Comparison of ENCODE assay signal across 31 cellular contexts in genomic region chr19:44180968-44181367, GRCh38. TPM values are rescaled to one million over a fixed set of nuclear protein-coding genes. Genes with fewer than 3 reads are reported as not detected.
DNase-seq lines count a peak whose midpoint lies in the region; ATAC-seq, FAIRE-seq and TF ChIP-seq lines count a peak whose summit lies in the region.
"Had no signal": no experiment of that assay in that cellular context is flagged by ENCODE, and none has a peak within 500 bp of the region (broad histone marks: within the 10 kb centered on the region; RNA-seq: fewer than 3 reads in every experiment).

No MANE protein-coding gene starts in this region.

- no peak for DNase-seq in HepG2 (ENCODE audit: low spot score)
- DNase-seq: 8988T; ACHN; AML-193; BE2C; C1 segment of cervical spinal cord; Caco-2; Calu3; CD4-positive, alpha-beta memory T cell; CD4-positive, alpha-beta T cell; CD4-positive, CD25-positive, alpha-beta regulatory T cell; CD8-positive, alpha-beta memory T cell; CD8-positive, alpha-beta T cell; COR-L47; DMS 273 treated with DMSO at 0.1 percent for 48 hours; DMS153; DMS53; DMS79; DMS79 treated with DMSO at 0.1 percent for 48 hours; DND-41; EL had no signal

- FAIRE-seq in HepG2 (lab: Jason Lieb, UNC): no peak
- FAIRE-seq: A204.1, D721Med had no signal

- no peak overlapping the region for H3K27ac ChIP-seq in liver (ENCODE audit: low read depth in 1 of 2, low read length in 2 of 2)
- no peak overlapping the region for H3K27ac ChIP-seq in HepG2 (ENCODE audit: extremely low read length, insufficient read depth, low read length)
- H3K27ac ChIP-seq in HEK293 (ENCODE audit: extremely low read depth, low read depth, low read length): no peak overlapping the region
- H3K27ac ChIP-seq: 22Rv1; A549; BLaER1; BLaER1 treated with 17β-estradiol and CSF1 and Interleukin-3, amounts not matched to agents 10 nM and 100 nM; C4-2B had no signal

- ATAC-seq in HepG2 (no peak), GM19395 (IDR thresholded peaks at IDR 0.05; ENCODE audit: unreplicated experiment) (no peak)
- ATAC-seq: A549; CD8-positive, alpha-beta T cell had no signal

- TF ChIP-seq EP300 in HepG2 (IDR thresholded peaks at IDR 0.05; ENCODE audit: low read depth in 2 of 2, low read length in 2 of 2): no peak
- TF ChIP-seq EP300 in HepG2 (CRISPR knock-in tag; IDR thresholded peaks at IDR 0.05; ENCODE audit: borderline replicate concordance): no peak

- H3K4me1 ChIP-seq in liver (ENCODE audit: control insufficient read depth in 4 of 4, insufficient read depth in 4 of 4, low read length in 3 of 4) (no peaks in the 10 kb centered on the region), HepG2 (ENCODE audit: insufficient read depth, low read length) (no peaks in the 10 kb centered on the region), HEK293 (ENCODE audit: control insufficient read depth, insufficient read depth, low read length) (peaks cover 7% of the 10 kb centered on the region; the same call in 1 of the 2 replicates)
- H3K4me1 ChIP-seq: A549; BE2C; BLaER1; BLaER1 treated with 17β-estradiol and CSF1 and Interleukin-3, amounts not matched to agents 10 nM and 100 nM; Caco-2 had no signal

- H3K27me3 ChIP-seq in liver (ENCODE audit: control insufficient read depth in 4 of 4, insufficient read depth in 4 of 4, low read length in 3 of 4) (no peaks in the 10 kb centered on the region), HepG2 (ENCODE audit: control insufficient read depth in 1 of 2, insufficient read depth in 2 of 2, low read length in 2 of 2) (no peaks in the 10 kb centered on the region)
- H3K27me3 ChIP-seq: BE2C; BLaER1; BLaER1 treated with 17β-estradiol and CSF1 and Interleukin-3, amounts not matched to agents 10 nM and 100 nM had no signal

- H3K4me3 ChIP-seq in liver (ENCODE audit: low read depth in 1 of 3, low read length in 3 of 3) (peak overlapping the region in 2 of 3 donors; percentile 29 to 31), HepG2 (replicated peaks in 1 of 3; ENCODE audit: insufficient read depth in 1 of 3, low read depth in 2 of 3, low read length in 3 of 3) (no peak overlapping the region), HEK293 (ENCODE audit: low read depth, low read length) (no peak overlapping the region)
- H3K4me3 ChIP-seq: A549; BLaER1; BLaER1 treated with 17β-estradiol and CSF1 and Interleukin-3, amounts not matched to agents 10 nM and 100 nM had no signal

- no peak for TF ChIP-seq POLR2A in HepG2 (IDR thresholded peaks at IDR 0.05; ENCODE audit: insufficient read depth in 1 of 2, low read depth in 2 of 2, low read length in 2 of 2)

- in situ Hi-C loops in HepG2 (cut with HindIII; ENCODE audit: extremely low pct_ligation_motif_present, low pct_unique_long_range_greater_than_20kb): no loop called here

- no peak overlapping the region for H3K4me2 ChIP-seq in HepG2 (ENCODE audit: low read depth, low read length)
- H3K4me2 ChIP-seq: A549; BLaER1; BLaER1 treated with 17β-estradiol and CSF1 and Interleukin-3, amounts not matched to agents 10 nM and 100 nM had no signal

- TF ChIP-seq RAD21 in liver (IDR thresholded peaks at IDR 0.05): no peak
- TF ChIP-seq RAD21 in HepG2 (CRISPR knock-in tag; IDR thresholded peaks at IDR 0.05): no peak

- BruUV-seq in HepG2 (replicated peaks; lab: Mats Ljungman, UMichigan): no TSS peak

- TF ChIP-seq CTCF in liver (IDR thresholded peaks at IDR 0.05; ENCODE audit: low read depth, low read length, missing input control) (no peak), HepG2 (CRISPR knock-in tag; IDR thresholded peaks at IDR 0.05) (no peak), HEK293 (tag by site-specific recombination; IDR thresholded peaks at IDR 0.05) (no peak)

- intact Hi-C loops in HepG2 (cut with micrococcal nuclease; ENCODE audit: unreplicated experiment): no loop called here

- H3K9me3 ChIP-seq in liver (ENCODE audit: control insufficient read depth in 4 of 4, low read length in 3 of 4) (peaks cover 42 to 81% (median 68%) of the 10 kb centered on the region in 4 donors), HepG2 (ENCODE audit: low read length) (peaks cover 27% of the 10 kb centered on the region; the same call in 1 of the 2 replicates), HEK293 (ENCODE audit: control insufficient read depth, insufficient read depth, low read depth, low read length) (peaks cover 72% of the 10 kb centered on the region)
- H3K9me3 ChIP-seq: BE2C had no signal

- H3K9ac ChIP-seq in liver (ENCODE audit: low read depth in 1 of 2, low read length in 2 of 2): no peak overlapping the region
- H3K9ac ChIP-seq in HepG2 (ENCODE audit: insufficient read depth, low read depth, low read length): no peak overlapping the region
- H3K9ac ChIP-seq: BLaER1; BLaER1 treated with 17β-estradiol and CSF1 and Interleukin-3, amounts not matched to agents 10 nM and 100 nM had no signal

- CTCF ChIA-PET in HepG2 (lab: Yijun Ruan, JAX; ENCODE audit: low intra/inter-chr PET ratio, low total read pairs): no interaction called here
- CTCF ChIA-PET in HEK293 (lab: Yijun Ruan, JAX): interaction anchor here (0.6 to 1.6 kb wide), 2 partner anchors 12 to 13 kb away, joined by 3 to 10 read pairs; no protein-coding TSS in a partner anchor

- POLR2A ChIA-PET in HepG2 (lab: Yijun Ruan, JAX) (no interaction called here), HEK293 (lab: Yijun Ruan, JAX) (interaction anchor here (1.1 to 2.9 kb wide), 5 partner anchors 12 to 31 kb away, joined by 3 to 18 read pairs (median 6); partner anchors contain the start of genes ZNF226 and ZNF227)

- no peaks in the 10 kb centered on the region for H4K20me1 ChIP-seq in HepG2 (ENCODE audit: insufficient read depth, low read length)
- H4K20me1 ChIP-seq: BLaER1; BLaER1 treated with 17β-estradiol and CSF1 and Interleukin-3, amounts not matched to agents 10 nM and 100 nM had no signal

- H2AFZ ChIP-seq in HepG2 (ENCODE audit: low read length): no peak overlapping the region

- H3K79me2 ChIP-seq in HepG2 (ENCODE audit: insufficient read depth, low read length): no peaks in the 10 kb centered on the region

- H3K36me3 ChIP-seq in liver (ENCODE audit: control insufficient read depth in 4 of 4, insufficient read depth in 3 of 4, low read depth in 1 of 4, low read length in 3 of 4) (peaks cover 2 to 16% (median 13%) of the 10 kb centered on the region in 4 donors), HepG2 (replicated peaks in 1 of 2; ENCODE audit: control insufficient read depth in 1 of 2, insufficient read depth in 2 of 2, low read length in 2 of 2) (peaks cover 0 to 13% of the 10 kb centered on the region in 2 experiments; a peak in 2 of 5 replicates), HEK293 (ENCODE audit: control insufficient read depth in 2 of 2, insufficient read depth in 1 of 2, low read length in 2 of 2) (peaks cover 15 to 55% of the 10 kb centered on the region in 2 experiments)

RNA-seq across cellular contexts. Expression of gene ZNF226, which starts 16.1 kb away (rescaled TPM):
- total RNA-seq in liver: 1 to 10 TPM; 6.4 to 8.5 TPM
- polyA plus RNA-seq in liver: 10 to 100 TPM in 1 of 2 donors, 1 to 10 TPM in 1; 8.4 to 10.6 TPM
- 16.0 and 19.2 TPM in 2 replicates for total RNA-seq in HepG2 (2016; rRNA removed; fragmentation: Illumina TruSeq; extraction: Trizol)
- total RNA-seq in HepG2 (2016; cell fraction: cytosol; rRNA removed; fragmentation: Illumina TruSeq; extraction: Trizol; ENCODE audit: low read depth): 4.0 and 5.4 TPM in 2 replicates
- 15.8 and 18.3 TPM in 2 replicates for total RNA-seq in HepG2 (2016; cell fraction: insoluble cytoplasmic fraction; rRNA removed; fragmentation: Illumina TruSeq; extraction: Trizol)
- total RNA-seq in HepG2 (2016; cell fraction: membrane; rRNA removed; fragmentation: Illumina TruSeq; extraction: Trizol): 7.0 and 7.4 TPM in 2 replicates
- 19.3 and 23.6 TPM in 2 replicates for total RNA-seq in HepG2 (2016; cell fraction: nucleus; rRNA removed; fragmentation: Illumina TruSeq; extraction: Trizol)
- 8.3 and 12.1 TPM in 2 replicates for polyA plus RNA-seq in HepG2 (2011; rRNA removed)
- 4.2 and 6.0 TPM in 2 replicates for polyA plus RNA-seq in HepG2 (2011; cell fraction: cytosol; rRNA removed)
- polyA plus RNA-seq in HepG2 (2011; cell fraction: nucleus; rRNA removed): 10.6 and 16.7 TPM in 2 replicates
- 8.5 and 9.6 TPM in 2 replicates for polyA plus RNA-seq in HepG2 (2012)
- polyA plus RNA-seq in HepG2 (2016; cell fraction: cytosol; fragmentation: Illumina TruSeq; extraction: Trizol; ENCODE audit: low read depth): 1.8 and 2.0 TPM in 2 replicates
- polyA plus RNA-seq in HepG2 (2016; cell fraction: insoluble cytoplasmic fraction; fragmentation: Illumina TruSeq; extraction: Trizol; ENCODE audit: low read depth): 12.8 and 14.2 TPM in 2 replicates
- 2.8 and 3.5 TPM in 2 replicates for polyA plus RNA-seq in HepG2 (2016; cell fraction: membrane; fragmentation: Illumina TruSeq; extraction: Trizol; ENCODE audit: low read depth)
- polyA plus RNA-seq in HepG2 (2016; cell fraction: nucleus; fragmentation: Illumina TruSeq; extraction: Trizol; ENCODE audit: insufficient read depth, low read depth): 34.3 and 36.8 TPM in 2 replicates
- polyA minus RNA-seq in HepG2 (2011; rRNA and poly(A)+ RNA removed; ENCODE audit: low replicate concordance): 4.9 and 7.6 TPM in 2 replicates
- 1.6 and 2.9 TPM in 2 replicates for polyA minus RNA-seq in HepG2 (2011; cell fraction: cytosol; rRNA and poly(A)+ RNA removed)
- polyA minus RNA-seq in HepG2 (2011; cell fraction: nucleus; rRNA and poly(A)+ RNA removed): 20.6 and 35.8 TPM in 2 replicates

RNA-seq across cellular contexts. Expression of gene ZNF227, which starts 31.4 kb away (rescaled TPM):
- total RNA-seq in liver: 10 to 100 TPM in 1 of 2 donors, 1 to 10 TPM in 1; 8.8 to 10.9 TPM
- 1 to 10 TPM; 3.3 to 3.4 TPM for polyA plus RNA-seq in liver
- total RNA-seq in HepG2 (2016; rRNA removed; fragmentation: Illumina TruSeq; extraction: Trizol): 16.8 and 23.2 TPM in 2 replicates
- 3.0 and 4.0 TPM in 2 replicates for total RNA-seq in HepG2 (2016; cell fraction: cytosol; rRNA removed; fragmentation: Illumina TruSeq; extraction: Trizol; ENCODE audit: low read depth)
- 15.1 and 19.2 TPM in 2 replicates for total RNA-seq in HepG2 (2016; cell fraction: insoluble cytoplasmic fraction; rRNA removed; fragmentation: Illumina TruSeq; extraction: Trizol)
- total RNA-seq in HepG2 (2016; cell fraction: membrane; rRNA removed; fragmentation: Illumina TruSeq; extraction: Trizol): 8.6 and 9.1 TPM in 2 replicates
- 15.4 and 18.9 TPM in 2 replicates for total RNA-seq in HepG2 (2016; cell fraction: nucleus; rRNA removed; fragmentation: Illumina TruSeq; extraction: Trizol)
- 3.1 and 4.7 TPM in 2 replicates for polyA plus RNA-seq in HepG2 (2011; rRNA removed)
- polyA plus RNA-seq in HepG2 (2011; cell fraction: cytosol; rRNA removed): 1.9 and 3.6 TPM in 2 replicates
- polyA plus RNA-seq in HepG2 (2011; cell fraction: nucleus; rRNA removed): 2.7 and 3.7 TPM in 2 replicates
- polyA plus RNA-seq in HepG2 (2012): 8.8 and 9.1 TPM in 2 replicates
- 1.5 and 2.0 TPM in 2 replicates for polyA plus RNA-seq in HepG2 (2016; cell fraction: cytosol; fragmentation: Illumina TruSeq; extraction: Trizol; ENCODE audit: low read depth)
- 10.6 and 12.3 TPM in 2 replicates for polyA plus RNA-seq in HepG2 (2016; cell fraction: insoluble cytoplasmic fraction; fragmentation: Illumina TruSeq; extraction: Trizol; ENCODE audit: low read depth)
- polyA plus RNA-seq in HepG2 (2016; cell fraction: membrane; fragmentation: Illumina TruSeq; extraction: Trizol; ENCODE audit: low read depth): 2.6 and 2.7 TPM in 2 replicates
- 10.9 and 12.5 TPM in 2 replicates for polyA plus RNA-seq in HepG2 (2016; cell fraction: nucleus; fragmentation: Illumina TruSeq; extraction: Trizol; ENCODE audit: insufficient read depth, low read depth)
- polyA minus RNA-seq in HepG2 (2011; rRNA and poly(A)+ RNA removed; ENCODE audit: low replicate concordance): 8.1 and 15.3 TPM in 2 replicates
- 4.6 and 5.8 TPM in 2 replicates for polyA minus RNA-seq in HepG2 (2011; cell fraction: cytosol; rRNA and poly(A)+ RNA removed)
- 33.1 and 39.8 TPM in 2 replicates for polyA minus RNA-seq in HepG2 (2011; cell fraction: nucleus; rRNA and poly(A)+ RNA removed)

RNA-seq across cellular contexts. Expression of gene ZNF234, which starts 39.6 kb away (rescaled TPM):
- total RNA-seq in liver (1 to 10 TPM; 4.4 to 5.2 TPM), HepG2 (2016; rRNA removed; fragmentation: Illumina TruSeq; extraction: Trizol) (11.2 and 11.7 TPM in 2 replicates)
- polyA plus RNA-seq in liver (1 to 10 TPM; 1.1 to 2.0 TPM), HepG2 (2011; rRNA removed) (3.5 and 4.2 TPM in 2 replicates)
- total RNA-seq in HepG2 (2016; cell fraction: cytosol; rRNA removed; fragmentation: Illumina TruSeq; extraction: Trizol; ENCODE audit: low read depth): 2.2 and 2.4 TPM in 2 replicates
- 10.7 and 13.9 TPM in 2 replicates for total RNA-seq in HepG2 (2016; cell fraction: insoluble cytoplasmic fraction; rRNA removed; fragmentation: Illumina TruSeq; extraction: Trizol)
- total RNA-seq in HepG2 (2016; cell fraction: membrane; rRNA removed; fragmentation: Illumina TruSeq; extraction: Trizol): 3.7 and 3.9 TPM in 2 replicates
- total RNA-seq in HepG2 (2016; cell fraction: nucleus; rRNA removed; fragmentation: Illumina TruSeq; extraction: Trizol): 13.1 and 15.1 TPM in 2 replicates
- polyA plus RNA-seq in HepG2 (2011; cell fraction: cytosol; rRNA removed): 0.98 and 1.8 TPM in 2 replicates
- 7.8 and 9.8 TPM in 2 replicates for polyA plus RNA-seq in HepG2 (2011; cell fraction: nucleus; rRNA removed)
- 4.3 and 5.0 TPM in 2 replicates for polyA plus RNA-seq in HepG2 (2012)
- 0.23 and 0.24 TPM in 2 replicates for polyA plus RNA-seq in HepG2 (2016; cell fraction: cytosol; fragmentation: Illumina TruSeq; extraction: Trizol; ENCODE audit: low read depth)
- polyA plus RNA-seq in HepG2 (2016; cell fraction: insoluble cytoplasmic fraction; fragmentation: Illumina TruSeq; extraction: Trizol; ENCODE audit: low read depth): 5.2 and 5.4 TPM in 2 replicates
- 0.73 and 0.96 TPM in 2 replicates for polyA plus RNA-seq in HepG2 (2016; cell fraction: membrane; fragmentation: Illumina TruSeq; extraction: Trizol; ENCODE audit: low read depth)
- polyA plus RNA-seq in HepG2 (2016; cell fraction: nucleus; fragmentation: Illumina TruSeq; extraction: Trizol; ENCODE audit: insufficient read depth, low read depth): 17.9 and 18.7 TPM in 2 replicates
- 3.3 and 5.1 TPM in 2 replicates for polyA minus RNA-seq in HepG2 (2011; rRNA and poly(A)+ RNA removed; ENCODE audit: low replicate concordance)
- 3.8 and 4.5 TPM in 2 replicates for polyA minus RNA-seq in HepG2 (2011; cell fraction: cytosol; rRNA and poly(A)+ RNA removed)
- 18.7 and 23.5 TPM in 2 replicates for polyA minus RNA-seq in HepG2 (2011; cell fraction: nucleus; rRNA and poly(A)+ RNA removed)

Comparison
In these comparisons a context has a peak if more than half of its experiments do, and no peak if none do; other contexts are left out.
1. H3K4me3 ChIP-seq: peak in liver (2 of 3); none in HepG2 (0 of 3) and HEK293 (single experiment).